In the genomic region with DNA sequence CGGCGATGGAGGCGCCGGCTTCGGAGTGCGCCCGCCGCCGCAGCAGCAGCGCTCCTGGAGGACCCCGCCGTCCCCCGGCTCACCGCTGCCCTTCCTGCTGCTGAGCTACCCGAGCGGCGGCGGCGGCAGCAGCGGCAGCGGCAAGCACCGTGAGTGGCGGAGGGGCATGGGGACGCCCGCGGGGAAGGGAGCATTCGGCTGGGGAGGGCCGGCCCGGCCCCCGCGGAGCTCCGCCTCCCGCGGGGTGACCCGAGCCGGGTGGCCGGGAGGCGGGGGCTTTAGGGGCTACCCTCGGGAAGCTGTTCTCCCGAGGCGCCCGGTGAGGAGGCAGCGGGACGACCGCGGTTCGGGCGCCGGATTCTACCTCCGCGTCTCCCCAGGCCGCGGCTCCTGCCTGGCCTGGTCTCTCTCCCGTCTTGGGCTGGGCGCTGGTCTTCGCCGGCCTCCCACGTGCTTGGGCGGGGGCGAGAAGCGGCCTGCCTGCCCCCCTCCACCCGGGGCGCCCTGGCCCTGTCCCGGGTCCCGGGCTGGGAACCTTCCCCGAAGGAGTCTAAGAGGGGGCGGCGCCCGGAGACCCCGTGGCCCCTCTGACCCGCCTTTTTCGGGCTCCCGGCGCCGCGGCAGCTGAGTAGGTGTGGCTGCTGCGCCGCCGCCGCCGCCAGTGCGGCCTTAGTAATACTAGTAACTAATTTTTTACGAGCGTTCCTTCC, we compare ENCODE assay signal across 8 cellular contexts. TPM values are rescaled to one million over a fixed set of nuclear protein-coding genes. Genes with fewer than 3 reads are reported as not detected.
DNase-seq lines count a peak whose midpoint lies in the region; TF ChIP-seq lines count a peak whose summit lies in the region.

No MANE protein-coding gene starts in this region.

- H3K27ac ChIP-seq in right atrium auricular region = peak overlapping the region; percentile 95 to 96

- H3K27me3 ChIP-seq in HAP-1 (ENCODE audit: low read depth) (no peaks in the 10 kb centered on the region), right atrium auricular region (no peaks in the 10 kb centered on the region)

- TF ChIP-seq CTCF in GM12865 (IDR thresholded peaks at IDR 0.05; ENCODE audit: insufficient read depth, low read depth, low read length, missing control alignments) = no peak
- no peak for TF ChIP-seq CTCF in right atrium auricular region (IDR thresholded peaks at IDR 0.05)

- peak; percentile 80 for DNase-seq in GM12865 (ENCODE audit: low read depth)
- DNase-seq in HAP-1 (ENCODE audit: low spot score in 2 of 2) = peak; percentile 30 to 84
- DNase-seq in LoVo (ENCODE audit: low spot score) = peak; percentile 84
- peak; percentile 51 to 74 (median 64) for DNase-seq in T-helper 1 cell
- peak in 52 of 56 donors; percentile 4 to 84 (median 59) for DNase-seq in amygdala (lab: John Stamatoyannopoulos, UW)
- peak; percentile 65 for DNase-seq in right atrium auricular region (ENCODE audit: low spot score)
- DNase-seq in putamen (ENCODE audit: low spot score) = peak; percentile 59
- DNase-seq in cerebellar nuclear complex (lab: John Stamatoyannopoulos, UW) = no peak

- peak overlapping the region; percentile 85 for H3K4me3 ChIP-seq in GM12865 (ENCODE audit: low read depth, low read length)
- peak overlapping the region; percentile 51 for H3K4me3 ChIP-seq in HAP-1
- peak overlapping the region; percentile 84 to 91 for H3K4me3 ChIP-seq in right atrium auricular region

- in situ Hi-C loops in HAP-1 (cut with MboI; ENCODE audit: low sequenced_read_pairs) = no loop called here

- H3K4me1 ChIP-seq in HAP-1 (peaks cover 33% of the 10 kb centered on the region), right atrium auricular region (peaks cover 0 to 26% of the 10 kb centered on the region in 2 donors)

- H3K36me3 ChIP-seq in HAP-1 (replicated peaks) (no peaks in the 10 kb centered on the region), right atrium auricular region (no peaks in the 10 kb centered on the region)

- H3K9me3 ChIP-seq in HAP-1 (no peaks in the 10 kb centered on the region), right atrium auricular region (no peaks in the 10 kb centered on the region)

RNA-seq across cellular contexts. Expression of gene RUFY3, which starts 16.5 kb away (rescaled TPM):
- total RNA-seq in right atrium auricular region = 10 to 100 TPM; 14.7 to 16.7 TPM

RNA-seq across cellular contexts. Expression of gene UTP3, which starts 17.0 kb away (rescaled TPM):
- 10 to 100 TPM; 12.5 to 14.0 TPM for total RNA-seq in right atrium auricular region

RNA-seq across cellular contexts. Expression of gene JCHAIN, which starts 39.0 kb away (rescaled TPM):
- total RNA-seq in right atrium auricular region = 1 to 10 TPM; 1.8 to 2.7 TPM

Comparison
In these comparisons a context has a peak if more than half of its experiments do, and no peak if none do; other contexts are left out.
1. DNase-seq: peak in GM12865 (single experiment), HAP-1 (2 of 2), LoVo (single experiment), T-helper 1 cell (5 of 5), amygdala (52 of 56), right atrium auricular region (single experiment) and putamen (single experiment); none in cerebellar nuclear complex (0 of 2).
2. Peak in every context shown above with its lines, with median percentiles within 50 percentile points of each other: H3K4me3 ChIP-seq.